Comparison of ENCODE assay signal across 21 cellular contexts in genomic region chr7:92762853-92763252, GRCh38.
DNase-seq lines count a peak whose midpoint lies in the region; ATAC-seq, FAIRE-seq and TF ChIP-seq lines count a peak whose summit lies in the region.
"Had no signal": no experiment of that assay in that cellular context is flagged by ENCODE, and none has a peak within 500 bp of the region (broad histone marks: within the 10 kb centered on the region; RNA-seq: fewer than 3 reads in every experiment).

No MANE protein-coding gene starts in this region.

- no peak for ATAC-seq in A549
- no peak for ATAC-seq in Panc1
- ATAC-seq in HG02870 (IDR thresholded peaks at IDR 0.05; ENCODE audit: unreplicated experiment) = no peak
- no peak for ATAC-seq in HG03457 (IDR thresholded peaks at IDR 0.05; ENCODE audit: unreplicated experiment)
- ATAC-seq: effector memory CD8-positive, alpha-beta T cell had no signal

- H3K27me3 ChIP-seq in GM23248 (replicated peaks; ENCODE audit: insufficient read depth) (no peaks in the 10 kb centered on the region), Panc1 (ENCODE audit: control insufficient read depth, insufficient read depth, low read length) (no peaks in the 10 kb centered on the region), keratinocyte (ENCODE audit: control insufficient read depth, extremely low read depth, insufficient read depth, low read length) (no peaks in the 10 kb centered on the region), left ventricle myocardium inferior (ENCODE audit: low read depth) (no peaks in the 10 kb centered on the region)
- H3K27me3 ChIP-seq: adrenal gland, right lobe of liver, stomach had no signal

- H4K20me1 ChIP-seq in GM23248 (ENCODE audit: insufficient read depth) = no peaks in the 10 kb centered on the region
- no peaks in the 10 kb centered on the region for H4K20me1 ChIP-seq in keratinocyte (ENCODE audit: control insufficient read depth, extremely low read depth, insufficient read depth, low read length)

- H3K4me1 ChIP-seq in A549 (peaks cover 83% of the 10 kb centered on the region), GM23248 (ENCODE audit: insufficient read depth) (peaks cover 65% of the 10 kb centered on the region), Panc1 (ENCODE audit: control insufficient read depth, insufficient read depth, low read length) (peaks cover 39% of the 10 kb centered on the region), keratinocyte (ENCODE audit: control insufficient read depth, extremely low read depth, insufficient read depth, low read length) (peaks cover 54% of the 10 kb centered on the region), left ventricle myocardium inferior (peaks cover 41% of the 10 kb centered on the region)

- no peak for TF ChIP-seq CTCF in A549 (IDR thresholded peaks at IDR 0.05)
- no peak for TF ChIP-seq CTCF in Panc1 (IDR thresholded peaks at IDR 0.05)
- no peak for TF ChIP-seq CTCF in keratinocyte (optimal IDR thresholded peaks at IDR 0.05 in 1 of 3, IDR thresholded peaks at IDR 0.05 in 1 of 3, conservative IDR thresholded peaks at IDR 0.05 in 1 of 3; ENCODE audit: extremely low read depth in 1 of 3, insufficient read depth in 2 of 3, low read length in 3 of 3)
- no peak for TF ChIP-seq CTCF in left ventricle myocardium inferior (IDR thresholded peaks at IDR 0.05; ENCODE audit: borderline replicate concordance)

- FAIRE-seq in A549 (lab: Jason Lieb, UNC) (no peak), keratinocyte (lab: Jason Lieb, UNC) (no peak)
- FAIRE-seq: bronchial epithelial cell had no signal

- peaks cover 75% of the 10 kb centered on the region for H3F3A ChIP-seq in GM23248 (ENCODE audit: insufficient read depth)

- peak overlapping the region; percentile 82 to 84 for H3K27ac ChIP-seq in A549
- peak overlapping the region; percentile 15; the same call in 1 of the 2 replicates for H3K27ac ChIP-seq in GM23248
- H3K27ac ChIP-seq in Panc1 (ENCODE audit: low read length) = 0 out of 2 replicates have a peak overlapping the region, but pooled peaks have one; percentile 13
- H3K27ac ChIP-seq in keratinocyte (ENCODE audit: control insufficient read depth, insufficient read depth, low read length) = peak overlapping the region; percentile 83
- H3K27ac ChIP-seq in left ventricle myocardium inferior (replicated peaks) = no peak overlapping the region
- H3K27ac ChIP-seq: coronary artery, right lobe of liver, stomach had no signal

- no peak for DNase-seq in A549 (ENCODE audit: low read depth in 1 of 2, low spot score in 1 of 2)
- DNase-seq in GM23248 = peak; percentile 23
- DNase-seq in Panc1 (ENCODE audit: low read depth, low spot score) = no peak
- DNase-seq in keratinocyte (ENCODE audit: low read depth, low spot score) = no peak
- no peak for DNase-seq in left ventricle myocardium inferior
- no peak for DNase-seq in stimulated activated CD8-positive, alpha-beta memory T cell treated with anti-CD3 and anti-CD28 coated beads, Interleukin-4, amount 100 ng/mL, for 48 hours
- DNase-seq: activated CD4-positive, alpha-beta T cell treated with anti-CD3 and anti-CD28 coated beads for 36 hours; activated CD8-positive, alpha-beta memory T cell treated with anti-CD3 and anti-CD28 coated beads for 24 hours; activated T-cell treated with anti-CD3 and anti-CD28 coated beads, Interleukin-2, amount 50 U/mL, for 24 hours; effector memory CD8-positive, alpha-beta T cell; foreskin melanocyte; Karpas-422; NCI-H1694 treated with DMSO at 0.1 percent for 48 hours; posterior cingulate gyrus; right lobe of liver; stomach had no signal

- no peaks in the 10 kb centered on the region for H3K9me2 ChIP-seq in GM23248 (ENCODE audit: insufficient read depth)

- TF ChIP-seq EP300 in A549 (IDR thresholded peaks at IDR 0.05) = no peak

- H3K9me1 ChIP-seq in keratinocyte (ENCODE audit: control insufficient read depth, extremely low read depth, insufficient read depth, low read length) = no peaks in the 10 kb centered on the region

- H2AFZ ChIP-seq in GM23248 = no peak overlapping the region
- no peak overlapping the region for H2AFZ ChIP-seq in keratinocyte (ENCODE audit: control insufficient read depth, low read length)

- POLR2A ChIA-PET in A549 (lab: Yijun Ruan, JAX) = interaction anchor here (1.2 kb wide), 1 partner anchor 69 kb away, joined by 4 read pairs; no protein-coding TSS in a partner anchor
- POLR2A ChIA-PET in Panc1 (lab: Charles Lee) = no interaction called here

- intact Hi-C loops in Panc1 (cut with micrococcal nuclease; ENCODE audit: unreplicated experiment) = no loop called here
- intact Hi-C loops in left ventricle myocardium inferior (cut with micrococcal nuclease) = no loop called here

- H3K79me2 ChIP-seq in GM23248 (ENCODE audit: insufficient read depth) (peaks cover 93% of the 10 kb centered on the region), keratinocyte (ENCODE audit: control insufficient read depth, insufficient read depth, low read length) (peaks cover 88% of the 10 kb centered on the region)

- TF ChIP-seq POLR2A in A549 (IDR thresholded peaks at IDR 0.05; ENCODE audit: low read length) = no peak

- dilution Hi-C loops in keratinocyte (cut with MboI; ENCODE audit: extremely low pct_ligation_motif_present, low sequenced_read_pairs) = no loop called here

- no peak for TF ChIP-seq RAD21 in A549 (conservative IDR thresholded peaks at IDR 0.05 in 1 of 2, IDR thresholded peaks at IDR 0.05 in 1 of 2)

- CTCF ChIA-PET in A549 (lab: Yijun Ruan, JAX) (interaction anchor here (0.8 to 3.1 kb wide), 3 partner anchors 41 to 70 kb away, joined by 4 to 17 read pairs (median 4); no protein-coding TSS in a partner anchor), Panc1 (lab: Charles Lee) (no interaction called here)

- H3K4me3 ChIP-seq in A549 = peak overlapping the region; percentile 2; the same call in 1 of the 3 replicates
- H3K4me3 ChIP-seq in GM23248 = no peak overlapping the region
- H3K4me3 ChIP-seq in Panc1 (ENCODE audit: low read depth in 2 of 2, low read length in 2 of 2) = no peak overlapping the region
- peak overlapping the region in 1 of 3 experiments; percentile 23 for H3K4me3 ChIP-seq in keratinocyte (ENCODE audit: control insufficient read depth in 2 of 3, extremely low read depth in 1 of 3, insufficient read depth in 2 of 3, low read depth in 1 of 3, low read length in 3 of 3)
- H3K4me3 ChIP-seq in left ventricle myocardium inferior = no peak overlapping the region
- H3K4me3 ChIP-seq: adrenal gland, coronary artery, right lobe of liver, stomach had no signal

- H3K36me3 ChIP-seq in GM23248 (ENCODE audit: low read depth) (no peaks in the 10 kb centered on the region), Panc1 (ENCODE audit: control insufficient read depth, insufficient read depth, low read length) (no peaks in the 10 kb centered on the region; the same call in 1 of the 2 replicates), keratinocyte (ENCODE audit: control insufficient read depth in 2 of 2, extremely low read depth in 1 of 2, insufficient read depth in 2 of 2, low read length in 2 of 2) (peaks cover 1 to 4% of the 10 kb centered on the region in 2 experiments), left ventricle myocardium inferior (no peaks in the 10 kb centered on the region)
- H3K36me3 ChIP-seq: adrenal gland, right lobe of liver, stomach had no signal

- H3K9ac ChIP-seq in GM23248 = no peak overlapping the region
- peak overlapping the region; percentile 37 for H3K9ac ChIP-seq in keratinocyte (ENCODE audit: control insufficient read depth, extremely low read depth, insufficient read depth, low read length)

- no peaks in the 10 kb centered on the region for H3K9me3 ChIP-seq in A549
- H3K9me3 ChIP-seq in GM23248 (ENCODE audit: low read depth) = no peaks in the 10 kb centered on the region
- H3K9me3 ChIP-seq in Panc1 (ENCODE audit: control insufficient read depth, insufficient read depth, low read depth, low read length) = no peaks in the 10 kb centered on the region
- no peaks in the 10 kb centered on the region for H3K9me3 ChIP-seq in keratinocyte (ENCODE audit: control insufficient read depth, low read depth, low read length)
- peaks cover 4% of the 10 kb centered on the region for H3K9me3 ChIP-seq in left ventricle myocardium inferior (replicated peaks)
- H3K9me3 ChIP-seq: right lobe of liver, stomach had no signal

- peak overlapping the region; percentile 64 for H3K4me2 ChIP-seq in A549
- H3K4me2 ChIP-seq in GM23248 (ENCODE audit: unreplicated experiment) = peak overlapping the region; percentile 27
- peak overlapping the region; percentile 63 for H3K4me2 ChIP-seq in keratinocyte (ENCODE audit: control insufficient read depth, extremely low read depth, insufficient read depth, low read depth, low read length)

- 91% methylated on average over 3 of the region's 3 CpGs for whole genome bisulfite sequencing in A549 (ENCODE audit: missing lambda C conversion rate)
- 94 to 98% methylated on average over 3 of the region's 3 CpGs for WGBS in GM23248 (ENCODE audit: low coverage in 1 of 2, low lambda C conversion rate in 2 of 2, missing lambda C conversion rate in 2 of 2), 2 experiments

- in situ Hi-C loops in GM23248 (cut with MboI) = no loop called here
- in situ Hi-C loops in Panc1 (cut with HindIII; ENCODE audit: low pct_unique_long_range_greater_than_20kb, low sequenced_read_pairs) = no loop called here

- no TSS peak for BruUV-seq in Panc1 (replicated peaks; lab: Mats Ljungman, UMichigan)

TF ChIP-seq in A549, 52 proteins besides CTCF, POLR2A, EP300 and RAD21 (continues in another document):
- TF ChIP-seq REST (IDR thresholded peaks at IDR 0.05) (no peak), CBX2 (IDR thresholded peaks at IDR 0.05; ENCODE audit: borderline replicate concordance, low read depth) (no peak), HOXB5 (CRISPR knock-in tag; IDR thresholded peaks at IDR 0.05) (no peak)
